ENCODE assay signal across 10 cellular contexts in the genomic region with DNA sequence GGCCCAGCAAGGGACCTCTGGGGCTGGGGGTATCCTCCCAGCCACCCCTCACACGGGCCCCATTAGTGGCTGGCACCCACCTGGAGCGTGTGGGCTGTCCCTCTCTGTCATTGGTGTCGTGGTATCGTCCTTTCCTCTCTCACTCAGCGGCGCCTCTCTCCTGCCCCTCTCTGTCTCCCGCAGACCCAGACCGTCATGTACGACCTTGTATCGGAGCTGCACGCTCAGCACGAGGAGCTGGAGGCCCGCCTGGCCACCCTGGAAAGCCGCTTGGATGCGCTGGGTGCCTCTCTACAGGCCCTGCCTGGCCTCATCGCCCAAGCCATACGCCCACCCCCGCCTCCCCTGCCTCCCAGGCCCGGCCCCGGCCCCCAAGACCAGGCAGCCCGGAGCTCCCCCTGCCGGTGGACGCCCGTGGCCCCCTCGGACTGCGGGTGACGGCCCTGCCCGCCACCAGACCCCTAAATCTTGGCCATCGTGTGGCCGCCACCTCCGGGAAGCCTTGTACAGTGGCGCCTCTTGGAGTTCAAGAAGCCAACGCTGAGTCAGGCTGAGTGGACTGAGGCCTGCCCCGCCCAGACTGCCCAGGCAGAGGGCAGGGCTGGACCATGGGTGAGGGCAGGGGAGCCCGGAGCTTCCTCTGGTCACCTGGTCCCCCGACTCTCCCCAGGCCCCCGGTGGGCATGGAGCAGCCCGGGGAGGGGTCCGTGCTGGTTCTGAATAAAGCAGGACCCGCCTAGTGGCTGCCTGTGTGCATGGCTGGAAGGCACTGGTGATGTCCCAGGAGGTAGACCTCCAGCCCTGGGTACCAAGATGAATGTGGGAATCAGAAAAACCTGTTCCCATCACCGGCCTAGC. TPM values are rescaled to one million over a fixed set of nuclear protein-coding genes. Genes with fewer than 3 reads are reported as not detected.
DNase-seq lines count a peak whose midpoint lies in the region; ATAC-seq, FAIRE-seq and TF ChIP-seq lines count a peak whose summit lies in the region.
"Had no signal": no experiment of that assay in that cellular context is flagged by ENCODE, and none has a peak within 500 bp of the region (broad histone marks: within the 10 kb centered on the region; RNA-seq: fewer than 3 reads in every experiment).

No MANE protein-coding gene starts in this region.

- H3K4me1 ChIP-seq in HCT116 (ENCODE audit: control insufficient read depth in 1 of 2, insufficient read depth in 2 of 2, low read length in 2 of 2), result peaks cover 28 to 58% of the 10 kb centered on the region in 2 experiments
- H3K4me1 ChIP-seq in astrocyte (ENCODE audit: insufficient read depth, low read length), result peaks cover 5% of the 10 kb centered on the region
- H3K4me1 ChIP-seq in lower lobe of right lung, result peaks cover 29% of the 10 kb centered on the region
- H3K4me1 ChIP-seq in left ventricle myocardium inferior, result peaks cover 20% of the 10 kb centered on the region

- H3K9me2 ChIP-seq in HCT116 (ENCODE audit: insufficient read depth), result no peaks in the 10 kb centered on the region

- no peak for FAIRE-seq in astrocyte (lab: Jason Lieb, UNC)

- CTCF ChIA-PET in HCT116 (lab: Charles Lee), result interaction anchor here (1.0 to 6.2 kb wide), 16 partner anchors 20 to 224 kb away, joined by 3 to 127 read pairs (median 6); a partner anchor contains a TSS

- H3K27me3 Mint-ChIP-seq in CD14-positive monocyte (ENCODE audit: low read depth in 3 of 3) (peaks cover 2 to 16% (median 11%) of the 10 kb centered on the region in 3 donors), astrocyte (ENCODE audit: low read depth, unreplicated experiment) (peaks cover 10% of the 10 kb centered on the region)

- peaks cover 2 to 6% of the 10 kb centered on the region in 2 donors for H3K36me3 Mint-ChIP-seq in CD14-positive monocyte
- H3K36me3 Mint-ChIP-seq in astrocyte (ENCODE audit: low read depth, unreplicated experiment), result no peaks in the 10 kb centered on the region

- DNase-seq in CD14-positive monocyte (ENCODE audit: low spot score), result peak; percentile 55
- peak; percentile 60 for DNase-seq in HCT116 (ENCODE audit: low read depth, low spot score)
- DNase-seq in astrocyte (ENCODE audit: low read depth), result no peak
- no peak for DNase-seq in lower lobe of right lung
- DNase-seq in activated CD4-positive, CD25-positive, alpha-beta regulatory T cell (lab: John Stamatoyannopoulos, UW), result no peak
- DNase-seq in left ventricle myocardium inferior, result no peak
- DNase-seq: NCI-H1105, testis had no signal

- H4K20me1 ChIP-seq in HCT116 (ENCODE audit: insufficient read depth), result no peaks in the 10 kb centered on the region
- H4K20me1 ChIP-seq in astrocyte (ENCODE audit: insufficient read depth, low read length), result peaks cover 4% of the 10 kb centered on the region

- H3K4me1 Mint-ChIP-seq in CD14-positive monocyte (peaks cover 26% of the 10 kb centered on the region), astrocyte (ENCODE audit: low read depth, unreplicated experiment) (no peaks in the 10 kb centered on the region)

- TF ChIP-seq CTCF in CD14-positive monocyte (IDR thresholded peaks at IDR 0.05), result no peak
- TF ChIP-seq CTCF in HCT116 (IDR thresholded peaks at IDR 0.05 in 2 of 3, conservative IDR thresholded peaks at IDR 0.05 in 1 of 3; ENCODE audit: borderline replicate concordance in 1 of 3, insufficient read depth in 1 of 3, low read depth in 2 of 3, low read length in 2 of 3), result peak; percentile 23 to 67 (median 28); a peak in 4 of 6 replicates
- peak; percentile 9 for TF ChIP-seq CTCF in astrocyte (IDR thresholded peaks at IDR 0.05; ENCODE audit: insufficient read depth, low read depth, low read length)
- peak; percentile 14 for TF ChIP-seq CTCF in lower lobe of right lung (IDR thresholded peaks at IDR 0.05)
- TF ChIP-seq CTCF in left ventricle myocardium inferior (IDR thresholded peaks at IDR 0.05; ENCODE audit: borderline replicate concordance), result no peak

- peak overlapping the region; percentile 94 for H3K27ac ChIP-seq in HCT116 (ENCODE audit: low read depth, low read length)
- no peak overlapping the region for H3K27ac ChIP-seq in astrocyte (ENCODE audit: low read depth, low read length)
- H3K27ac ChIP-seq in lower lobe of right lung, result peak overlapping the region; percentile 18
- H3K27ac ChIP-seq in left ventricle myocardium inferior (replicated peaks), result no peak overlapping the region
- H3K27ac ChIP-seq: testis had no signal

- no peaks in the 10 kb centered on the region for H3K9me3 ChIP-seq in HCT116 (ENCODE audit: control insufficient read depth in 1 of 2, insufficient read depth in 1 of 2, low read depth in 1 of 2, low read length in 2 of 2)
- H3K9me3 ChIP-seq in astrocyte (ENCODE audit: insufficient read depth, low read depth, low read length), result no peaks in the 10 kb centered on the region
- H3K9me3 ChIP-seq in lower lobe of right lung, result no peaks in the 10 kb centered on the region
- H3K9me3 ChIP-seq in left ventricle myocardium inferior (replicated peaks), result no peaks in the 10 kb centered on the region
- H3K9me3 ChIP-seq: testis had no signal

- ATAC-seq in HCT116 (peak; percentile 64), lower lobe of right lung (no peak), GM18907 (IDR thresholded peaks at IDR 0.05; ENCODE audit: unreplicated experiment) (no peak), HG03097 (IDR thresholded peaks at IDR 0.05; ENCODE audit: low FRiP score, unreplicated experiment) (no peak)

- H3K4me3 ChIP-seq in HCT116 (replicated peaks in 1 of 2; ENCODE audit: low read depth in 1 of 2, low read length in 2 of 2) (peak overlapping the region; percentile 61 to 67), astrocyte (ENCODE audit: insufficient read depth, low read depth, low read length) (no peak overlapping the region), lower lobe of right lung (no peak overlapping the region), left ventricle myocardium inferior (no peak overlapping the region)
- H3K4me3 ChIP-seq: testis had no signal

- H3K9me3 Mint-ChIP-seq in CD14-positive monocyte (peaks cover 0 to 2% (median 0%) of the 10 kb centered on the region in 7 donors), astrocyte (ENCODE audit: unreplicated experiment) (no peaks in the 10 kb centered on the region)

- intact Hi-C loops in CD14-positive monocyte (cut with micrococcal nuclease) (loop anchor here (1.0 to 5.0 kb wide), 3 partner anchors 51 to 141 kb away; a partner anchor contains a TSS), HCT116 (cut with micrococcal nuclease) (loop anchor here (1.0 to 5.0 kb wide), 4 partner anchors 51 to 141 kb away; a partner anchor contains a TSS), lower lobe of right lung (cut with DNase I) (loop anchor here (5.0 kb wide), 1 partner anchor 56 kb away; no protein-coding TSS in a partner anchor), left ventricle myocardium inferior (cut with micrococcal nuclease) (loop anchor here (5.0 kb wide), 1 partner anchor 61 kb away; no protein-coding TSS in a partner anchor)

- H3K27ac Mint-ChIP-seq in CD14-positive monocyte (no peak overlapping the region), astrocyte (ENCODE audit: unreplicated experiment) (no peak overlapping the region)

- H2AFZ ChIP-seq in HCT116 (ENCODE audit: low read depth, low read length, poor library complexity, severe bottlenecking) (no peak overlapping the region), astrocyte (ENCODE audit: low read depth, low read length) (peak overlapping the region; percentile 41)

- no peaks in the 10 kb centered on the region for H3K27me3 ChIP-seq in HCT116 (ENCODE audit: insufficient read depth, low read length)
- H3K27me3 ChIP-seq in astrocyte (ENCODE audit: insufficient read depth, low read length), result no peaks in the 10 kb centered on the region
- no peaks in the 10 kb centered on the region for H3K27me3 ChIP-seq in lower lobe of right lung (ENCODE audit: low read depth)
- peaks cover 58% of the 10 kb centered on the region for H3K27me3 ChIP-seq in left ventricle myocardium inferior (ENCODE audit: low read depth)
- H3K27me3 ChIP-seq: testis had no signal

- H3K79me2 ChIP-seq in HCT116 (ENCODE audit: insufficient read depth, low read length), result peaks cover 20% of the 10 kb centered on the region
- H3K79me2 ChIP-seq in astrocyte (ENCODE audit: insufficient read depth, low read length), result peaks cover 8% of the 10 kb centered on the region

- BruUV-seq in HCT116 (replicated peaks; lab: Mats Ljungman, UMichigan), result no TSS peak

- H3K36me3 ChIP-seq in HCT116 (ENCODE audit: control insufficient read depth in 1 of 2, insufficient read depth in 2 of 2, low read length in 2 of 2) (no peaks in the 10 kb centered on the region), astrocyte (ENCODE audit: insufficient read depth, low read length) (no peaks in the 10 kb centered on the region), lower lobe of right lung (peaks cover 3% of the 10 kb centered on the region), left ventricle myocardium inferior (no peaks in the 10 kb centered on the region)

- POLR2A ChIA-PET in HCT116 (lab: Charles Lee), result interaction anchor here (0.6 to 2.1 kb wide), 21 partner anchors 11 to 294 kb away, joined by 3 to 11 read pairs (median 3); a partner anchor contains a TSS

- RAD21 ChIA-PET in HCT116 (lab: Charles Lee; ENCODE audit: low non-redundant PET in 1 of 2, low total read pairs in 2 of 2, uncharacterized antibody in 2 of 2, unreplicated experiment in 2 of 2), result interaction anchor here (0.6 to 2.5 kb wide), 3 partner anchors 51 to 63 kb away, joined by 3 to 16 read pairs (median 4); no protein-coding TSS in a partner anchor

- TF ChIP-seq RAD21 in HCT116 (IDR thresholded peaks at IDR 0.05; ENCODE audit: low read depth), result no peak

- H3K4me3 Mint-ChIP-seq in CD14-positive monocyte (no peak overlapping the region), astrocyte (ENCODE audit: unreplicated experiment) (no peak overlapping the region)

- peak; percentile 86 for TF ChIP-seq POLR2A in HCT116 (IDR thresholded peaks at IDR 0.05; ENCODE audit: borderline replicate concordance, extremely low read depth, insufficient read depth, insufficient read length)

- H3K9ac ChIP-seq in HCT116 (ENCODE audit: low read length) (peak overlapping the region; percentile 76), astrocyte (ENCODE audit: low read length) (no peak overlapping the region)

- H3K4me2 ChIP-seq in HCT116 (ENCODE audit: low read length) (peak overlapping the region; percentile 74), astrocyte (ENCODE audit: low read length) (no peak overlapping the region)

TF ChIP-seq in HCT116, 20 proteins besides CTCF, POLR2A, EP300 and RAD21 (continues in another document):
- TF ChIP-seq EGR1 (IDR thresholded peaks at IDR 0.05; ENCODE audit: low read depth), result peak; percentile 40; the same call in 1 of the 2 replicates
- TF ChIP-seq POLR2AphosphoS5 (IDR thresholded peaks at IDR 0.05; ENCODE audit: low read depth, low read length), result peak; percentile 88
- TF ChIP-seq CBX3 (IDR thresholded peaks at IDR 0.05; ENCODE audit: low read depth), result no peak; the same call in 1 of the 2 replicates

RNA-seq across cellular contexts. Expression of a gene that starts 9.8 kb away (rescaled TPM):
- 10 to 100 TPM; 13.8 to 23.9 TPM for polyA plus RNA-seq in CD14-positive monocyte
- 36.5 TPM for total RNA-seq in HCT116 (2021; ENCODE audit: unreplicated experiment)
- polyA plus RNA-seq in HCT116 (2012), result 19.2 and 25.3 TPM in 2 replicates
- 2.6 and 2.8 TPM in 2 replicates for total RNA-seq in astrocyte
- total RNA-seq in lower lobe of right lung, result 89.4 TPM
- total RNA-seq in left ventricle myocardium inferior, result 16.6 TPM

RNA-seq across cellular contexts. Expression of a gene that starts 31.3 kb away (rescaled TPM):
- polyA plus RNA-seq in CD14-positive monocyte, result not detected
- 0.61 TPM for total RNA-seq in HCT116 (2021; ENCODE audit: unreplicated experiment)
- 0.46 and 0.68 TPM in 2 replicates for polyA plus RNA-seq in HCT116 (2012)
- total RNA-seq in astrocyte, result 1.5 and 1.6 TPM in 2 replicates
- total RNA-seq in lower lobe of right lung, result not detected
- 0.38 TPM for total RNA-seq in left ventricle myocardium inferior

Comparison
In these comparisons a context has a peak if more than half of its experiments do, and no peak if none do; other contexts are left out.
1. DNase-seq: peak in CD14-positive monocyte (single experiment) and HCT116 (single experiment); none in astrocyte (single experiment), lower lobe of right lung (single experiment), activated CD4-positive, CD25-positive, alpha-beta regulatory T cell (0 of 4) and left ventricle myocardium inferior (single experiment).
2. CTCF ChIP-seq: peak in HCT116 (3 of 3), astrocyte (single experiment) and lower lobe of right lung (single experiment); none in CD14-positive monocyte (single experiment) and left ventricle myocardium inferior (single experiment).
3. H3K27ac ChIP-seq: peak in HCT116 (single experiment) and lower lobe of right lung (single experiment); none in astrocyte (single experiment) and left ventricle myocardium inferior (single experiment).
4. H3K4me3 ChIP-seq: peak in HCT116 (2 of 2); none in astrocyte (single experiment), lower lobe of right lung (single experiment) and left ventricle myocardium inferior (single experiment).